In genomic region chr7:100639995-100640394, GRCh38 we compare ENCODE assay signal across 29 cellular contexts. TPM values are rescaled to one million over a fixed set of nuclear protein-coding genes. Genes with fewer than 3 reads are reported as not detected.
"Had no signal": no experiment of that assay in that cellular context is flagged by ENCODE, and none has a peak within 500 bp of the region (broad histone marks: within the 10 kb centered on the region; RNA-seq: fewer than 3 reads in every experiment).

No MANE protein-coding gene starts in this region.

- H3K4me3 ChIP-seq: PC-9, Peyer's patch, SJSA1, SK-N-MC had no signal

- H3K9me3 Mint-ChIP-seq: IgD-negative memory B cell had no signal

- H3K4me1 ChIP-seq: Peyer's patch, SJSA1 had no signal

- H3K36me3 ChIP-seq: Peyer's patch, SJSA1 had no signal

- H3K27me3 ChIP-seq: Peyer's patch had no signal

- H3K4me2 ChIP-seq: PC-9 had no signal

- H3K27me3 Mint-ChIP-seq: IgD-negative memory B cell had no signal

- H2AFZ ChIP-seq: PC-9 had no signal

- H3K9me3 ChIP-seq: Peyer's patch, SJSA1 had no signal

- DNase-seq: KBM-7, MV-4-11, NCI-H1048, NCI-H1105, NCI-H1417, NCI-H1436 treated with DMSO at 0.1 percent for 48 hours, NCI-H1694, NCI-H187 treated with DMSO at 0.1 percent for 48 hours, NCI-H2029 treated with DMSO at 0.1 percent for 48 hours, NCI-H2171, NCI-H226, NCI-H446, NCI-H510A, NCI-H524 treated with DMSO at 0.1 percent for 48 hours, NCI-H69, NCI-H774, PC-9, Peyer's patch, Right ventricle myocardium superior, SIG-M5, SW 1271 had no signal

- H3K27ac ChIP-seq: PC-9, Peyer's patch, SJSA1, SK-N-MC had no signal

RNA-seq across cellular contexts. Expression of gene TFR2, which starts 1.4 kb away (rescaled TPM):
- total RNA-seq: HT1080, MCF 10A, SJSA1 had no signal

RNA-seq across cellular contexts. Expression of gene ACTL6B, which starts 16.3 kb away (rescaled TPM):
- total RNA-seq: HT1080, LHCN-M2, MCF 10A, OCI-LY7, PC-9, Peyer's patch, Right ventricle myocardium superior, RPMI7951, SJSA1 had no signal
- polyA plus RNA-seq: IgD-negative memory B cell had no signal
